21 cellular contexts compared by ENCODE assay signal in genomic region chr2:137873860-137874259, GRCh38.
"Had no signal": no experiment of that assay in that cellular context is flagged by ENCODE, and none has a peak within 500 bp of the region (broad histone marks: within the 10 kb centered on the region; RNA-seq: fewer than 3 reads in every experiment).

No MANE protein-coding gene starts in this region.

- DNase-seq: activated B cell treated with CpG ODN at 0.5 μM for 24 hours; activated CD4-positive, alpha-beta memory T cell treated with anti-CD3 and anti-CD28 coated beads, Interleukin-2, amount 10 ng/mL, durations not matched to agents 7 days and 5 days; activated CD4-positive, alpha-beta T cell treated with anti-CD3 and anti-CD28 coated beads for 4 hours; activated naive CD4-positive, alpha-beta T cell; activated naive CD8-positive, alpha-beta T cell treated with anti-CD3 and anti-CD28 coated beads, Interleukin-2, amount 10 ng/mL, durations not matched to agents 7 days and 5 days; activated T-cell treated with anti-CD3 and anti-CD28 coated beads, Interleukin-2, amount 50 U/mL, for 1 hour; anterior cingulate cortex; caudate nucleus; dorsolateral prefrontal cortex; left cardiac atrium; mesenchymal stem cell; naive thymus-derived CD4-positive, alpha-beta T cell; stimulated activated CD4-positive, alpha-beta T cell treated with anti-CD3 and anti-CD28 coated beads, Interleukin-12 subunit alpha, Interleukin-12 subunit beta, amount 100 ng/mL, for 4 hours; stimulated activated CD4-positive, alpha-beta T cell treated with anti-CD3 and anti-CD28 coated beads, Interleukin-1b, Interleukin-23, amount 100 ng/mL, for 48 hours; stimulated activated CD8-positive, alpha-beta memory T cell treated with anti-CD3 and anti-CD28 coated beads, Interleukin-4, amount 100 ng/mL, for 48 hours; stimulated activated naive CD4-positive, alpha-beta T cell; upper lobe of right lung had no signal

- FAIRE-seq: colon had no signal

- ATAC-seq: activated T-helper 17 cell treated with anti-CD3 and anti-CD28 coated beads, Interleukin-2, amount 50 U/mL, for 72 hours; left cardiac atrium; naive thymus-derived CD4-positive, alpha-beta T cell; upper lobe of right lung had no signal

- H3K27me3 ChIP-seq: dorsolateral prefrontal cortex, upper lobe of right lung had no signal

- H3K4me3 ChIP-seq: dorsolateral prefrontal cortex, prostate gland, right atrium auricular region, upper lobe of right lung had no signal

- H3K9me3 ChIP-seq: prostate gland, right atrium auricular region, upper lobe of right lung had no signal

- H3K36me3 ChIP-seq: prostate gland, right atrium auricular region, upper lobe of right lung had no signal

- H3K4me1 ChIP-seq: prostate gland, right atrium auricular region, upper lobe of right lung had no signal

- H3K27ac ChIP-seq: dorsolateral prefrontal cortex, prostate gland, right atrium auricular region, upper lobe of right lung had no signal
